Comparison of ENCODE assay signal across 1 cellular context in genomic region chr20:31720486-31721407, GRCh38.
A peak's percentile ranks its signal among the peaks of the same experiment; 100 is the strongest.
TF ChIP-seq lines count a peak whose summit lies in the region.

No MANE protein-coding gene starts in this region.

TF ChIP-seq in HepG2, 621 proteins besides CTCF, POLR2A, EP300 and RAD21 (continued from another document and continues in another):
- TF ChIP-seq MYPOP (CRISPR knock-in tag; IDR thresholded peaks at IDR 0.05) (peak; percentile 81), ZBTB39 (CRISPR knock-in tag; IDR thresholded peaks at IDR 0.05) (peak; percentile 95; the same call in 1 of the 2 replicates), RBAK (CRISPR knock-in tag; IDR thresholded peaks at IDR 0.05) (peak; percentile 62; the same call in 1 of the 2 replicates), CSRNP1 (CRISPR knock-in tag; IDR thresholded peaks at IDR 0.05) (peak; percentile 86), NR0B2 (CRISPR knock-in tag; IDR thresholded peaks at IDR 0.05) (peak; percentile 78), ZKSCAN5 (CRISPR knock-in tag; IDR thresholded peaks at IDR 0.05) (0 out of 2 replicates have a peak, but pooled peaks have one; percentile 69), ZNF317 (CRISPR knock-in tag; IDR thresholded peaks at IDR 0.05) (peak; percentile 43; the same call in 1 of the 2 replicates), ZSCAN31 (CRISPR knock-in tag; IDR thresholded peaks at IDR 0.05; ENCODE audit: low read depth) (peak; percentile 91), KLF15 (CRISPR knock-in tag; IDR thresholded peaks at IDR 0.05; ENCODE audit: borderline replicate concordance) (no peak), CREB3 (CRISPR knock-in tag; IDR thresholded peaks at IDR 0.05) (no peak), KAT2B (IDR thresholded peaks at IDR 0.05; ENCODE audit: borderline replicate concordance, low read depth, low read length) (no peak; the same call in 1 of the 2 replicates), ZNF619 (CRISPR knock-in tag; IDR thresholded peaks at IDR 0.05) (peak; percentile 66; the same call in 1 of the 2 replicates), HES4 (CRISPR knock-in tag; IDR thresholded peaks at IDR 0.05; ENCODE audit: borderline replicate concordance) (0 out of 2 replicates have a peak, but pooled peaks have one; percentile 18), CCAR2 (optimal IDR thresholded peaks at IDR 0.05; ENCODE audit: low read depth, low read length) (no peak), GTF2F1 (IDR thresholded peaks at IDR 0.05; ENCODE audit: low read length) (no peak), ETV6 (CRISPR knock-in tag; conservative IDR thresholded peaks at IDR 0.05) (peak; percentile 76), ZSCAN25 (CRISPR knock-in tag; IDR thresholded peaks at IDR 0.05) (peak; percentile 69), ZNF775 (CRISPR knock-in tag; IDR thresholded peaks at IDR 0.05; ENCODE audit: borderline replicate concordance) (peak; percentile 93), GABPB1 (CRISPR knock-in tag; IDR thresholded peaks at IDR 0.05) (no peak; the same call in 1 of the 2 replicates), SNAPC2 (CRISPR knock-in tag; IDR thresholded peaks at IDR 0.05) (peak; percentile 19; the same call in 1 of the 2 replicates), KLF6 (CRISPR knock-in tag; IDR thresholded peaks at IDR 0.05) (peak; percentile 48; the same call in 1 of the 2 replicates), ZNF577 (CRISPR knock-in tag; IDR thresholded peaks at IDR 0.05; ENCODE audit: borderline replicate concordance, low read depth) (no peak), ZSCAN22 (CRISPR knock-in tag; IDR thresholded peaks at IDR 0.05) (no peak)
- TF ChIP-seq, protein P1, sequence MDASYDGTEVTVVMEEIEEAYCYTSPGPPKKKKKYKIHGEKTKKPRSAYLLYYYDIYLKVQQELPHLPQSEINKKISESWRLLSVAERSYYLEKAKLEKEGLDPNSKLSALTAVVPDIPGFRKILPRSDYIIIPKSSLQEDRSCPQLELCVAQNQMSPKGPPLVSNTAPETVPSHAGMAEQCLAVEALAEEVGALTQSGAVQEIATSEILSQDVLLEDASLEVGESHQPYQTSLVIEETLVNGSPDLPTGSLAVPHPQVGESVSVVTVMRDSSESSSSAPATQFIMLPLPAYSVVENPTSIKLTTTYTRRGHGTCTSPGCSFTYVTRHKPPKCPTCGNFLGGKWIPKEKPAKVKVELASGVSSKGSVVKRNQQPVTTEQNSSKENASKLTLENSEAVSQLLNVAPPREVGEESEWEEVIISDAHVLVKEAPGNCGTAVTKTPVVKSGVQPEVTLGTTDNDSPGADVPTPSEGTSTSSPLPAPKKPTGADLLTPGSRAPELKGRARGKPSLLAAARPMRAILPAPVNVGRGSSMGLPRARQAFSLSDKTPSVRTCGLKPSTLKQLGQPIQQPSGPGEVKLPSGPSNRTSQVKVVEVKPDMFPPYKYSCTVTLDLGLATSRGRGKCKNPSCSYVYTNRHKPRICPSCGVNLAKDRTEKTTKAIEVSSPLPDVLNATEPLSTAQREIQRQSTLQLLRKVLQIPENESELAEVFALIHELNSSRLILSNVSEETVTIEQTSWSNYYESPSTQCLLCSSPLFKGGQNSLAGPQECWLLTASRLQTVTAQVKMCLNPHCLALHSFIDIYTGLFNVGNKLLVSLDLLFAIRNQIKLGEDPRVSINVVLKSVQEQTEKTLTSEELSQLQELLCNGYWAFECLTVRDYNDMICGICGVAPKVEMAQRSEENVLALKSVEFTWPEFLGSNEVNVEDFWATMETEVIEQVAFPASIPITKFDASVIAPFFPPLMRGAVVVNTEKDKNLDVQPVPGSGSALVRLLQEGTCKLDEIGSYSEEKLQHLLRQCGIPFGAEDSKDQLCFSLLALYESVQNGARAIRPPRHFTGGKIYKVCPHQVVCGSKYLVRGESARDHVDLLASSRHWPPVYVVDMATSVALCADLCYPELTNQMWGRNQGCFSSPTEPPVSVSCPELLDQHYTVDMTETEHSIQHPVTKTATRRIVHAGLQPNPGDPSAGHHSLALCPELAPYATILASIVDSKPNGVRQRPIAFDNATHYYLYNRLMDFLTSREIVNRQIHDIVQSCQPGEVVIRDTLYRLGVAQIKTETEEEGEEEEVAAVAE (CRISPR knock-in tag; IDR thresholded peaks at IDR 0.05; ENCODE audit: borderline replicate concordance), result peak; percentile 73
- TF ChIP-seq, protein P2, sequence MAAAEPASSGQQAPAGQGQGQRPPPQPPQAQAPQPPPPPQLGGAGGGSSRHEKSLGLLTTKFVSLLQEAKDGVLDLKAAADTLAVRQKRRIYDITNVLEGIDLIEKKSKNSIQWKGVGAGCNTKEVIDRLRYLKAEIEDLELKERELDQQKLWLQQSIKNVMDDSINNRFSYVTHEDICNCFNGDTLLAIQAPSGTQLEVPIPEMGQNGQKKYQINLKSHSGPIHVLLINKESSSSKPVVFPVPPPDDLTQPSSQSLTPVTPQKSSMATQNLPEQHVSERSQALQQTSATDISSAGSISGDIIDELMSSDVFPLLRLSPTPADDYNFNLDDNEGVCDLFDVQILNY (CRISPR knock-in tag; conservative IDR thresholded peaks at IDR 0.05), result no peak; the same call in 1 of the 2 replicates
- TF ChIP-seq, protein P3, sequence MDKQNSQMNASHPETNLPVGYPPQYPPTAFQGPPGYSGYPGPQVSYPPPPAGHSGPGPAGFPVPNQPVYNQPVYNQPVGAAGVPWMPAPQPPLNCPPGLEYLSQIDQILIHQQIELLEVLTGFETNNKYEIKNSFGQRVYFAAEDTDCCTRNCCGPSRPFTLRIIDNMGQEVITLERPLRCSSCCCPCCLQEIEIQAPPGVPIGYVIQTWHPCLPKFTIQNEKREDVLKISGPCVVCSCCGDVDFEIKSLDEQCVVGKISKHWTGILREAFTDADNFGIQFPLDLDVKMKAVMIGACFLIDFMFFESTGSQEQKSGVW (CRISPR knock-in tag; IDR thresholded peaks at IDR 0.05; ENCODE audit: borderline replicate concordance), result no peak
- TF ChIP-seq, protein P4, sequence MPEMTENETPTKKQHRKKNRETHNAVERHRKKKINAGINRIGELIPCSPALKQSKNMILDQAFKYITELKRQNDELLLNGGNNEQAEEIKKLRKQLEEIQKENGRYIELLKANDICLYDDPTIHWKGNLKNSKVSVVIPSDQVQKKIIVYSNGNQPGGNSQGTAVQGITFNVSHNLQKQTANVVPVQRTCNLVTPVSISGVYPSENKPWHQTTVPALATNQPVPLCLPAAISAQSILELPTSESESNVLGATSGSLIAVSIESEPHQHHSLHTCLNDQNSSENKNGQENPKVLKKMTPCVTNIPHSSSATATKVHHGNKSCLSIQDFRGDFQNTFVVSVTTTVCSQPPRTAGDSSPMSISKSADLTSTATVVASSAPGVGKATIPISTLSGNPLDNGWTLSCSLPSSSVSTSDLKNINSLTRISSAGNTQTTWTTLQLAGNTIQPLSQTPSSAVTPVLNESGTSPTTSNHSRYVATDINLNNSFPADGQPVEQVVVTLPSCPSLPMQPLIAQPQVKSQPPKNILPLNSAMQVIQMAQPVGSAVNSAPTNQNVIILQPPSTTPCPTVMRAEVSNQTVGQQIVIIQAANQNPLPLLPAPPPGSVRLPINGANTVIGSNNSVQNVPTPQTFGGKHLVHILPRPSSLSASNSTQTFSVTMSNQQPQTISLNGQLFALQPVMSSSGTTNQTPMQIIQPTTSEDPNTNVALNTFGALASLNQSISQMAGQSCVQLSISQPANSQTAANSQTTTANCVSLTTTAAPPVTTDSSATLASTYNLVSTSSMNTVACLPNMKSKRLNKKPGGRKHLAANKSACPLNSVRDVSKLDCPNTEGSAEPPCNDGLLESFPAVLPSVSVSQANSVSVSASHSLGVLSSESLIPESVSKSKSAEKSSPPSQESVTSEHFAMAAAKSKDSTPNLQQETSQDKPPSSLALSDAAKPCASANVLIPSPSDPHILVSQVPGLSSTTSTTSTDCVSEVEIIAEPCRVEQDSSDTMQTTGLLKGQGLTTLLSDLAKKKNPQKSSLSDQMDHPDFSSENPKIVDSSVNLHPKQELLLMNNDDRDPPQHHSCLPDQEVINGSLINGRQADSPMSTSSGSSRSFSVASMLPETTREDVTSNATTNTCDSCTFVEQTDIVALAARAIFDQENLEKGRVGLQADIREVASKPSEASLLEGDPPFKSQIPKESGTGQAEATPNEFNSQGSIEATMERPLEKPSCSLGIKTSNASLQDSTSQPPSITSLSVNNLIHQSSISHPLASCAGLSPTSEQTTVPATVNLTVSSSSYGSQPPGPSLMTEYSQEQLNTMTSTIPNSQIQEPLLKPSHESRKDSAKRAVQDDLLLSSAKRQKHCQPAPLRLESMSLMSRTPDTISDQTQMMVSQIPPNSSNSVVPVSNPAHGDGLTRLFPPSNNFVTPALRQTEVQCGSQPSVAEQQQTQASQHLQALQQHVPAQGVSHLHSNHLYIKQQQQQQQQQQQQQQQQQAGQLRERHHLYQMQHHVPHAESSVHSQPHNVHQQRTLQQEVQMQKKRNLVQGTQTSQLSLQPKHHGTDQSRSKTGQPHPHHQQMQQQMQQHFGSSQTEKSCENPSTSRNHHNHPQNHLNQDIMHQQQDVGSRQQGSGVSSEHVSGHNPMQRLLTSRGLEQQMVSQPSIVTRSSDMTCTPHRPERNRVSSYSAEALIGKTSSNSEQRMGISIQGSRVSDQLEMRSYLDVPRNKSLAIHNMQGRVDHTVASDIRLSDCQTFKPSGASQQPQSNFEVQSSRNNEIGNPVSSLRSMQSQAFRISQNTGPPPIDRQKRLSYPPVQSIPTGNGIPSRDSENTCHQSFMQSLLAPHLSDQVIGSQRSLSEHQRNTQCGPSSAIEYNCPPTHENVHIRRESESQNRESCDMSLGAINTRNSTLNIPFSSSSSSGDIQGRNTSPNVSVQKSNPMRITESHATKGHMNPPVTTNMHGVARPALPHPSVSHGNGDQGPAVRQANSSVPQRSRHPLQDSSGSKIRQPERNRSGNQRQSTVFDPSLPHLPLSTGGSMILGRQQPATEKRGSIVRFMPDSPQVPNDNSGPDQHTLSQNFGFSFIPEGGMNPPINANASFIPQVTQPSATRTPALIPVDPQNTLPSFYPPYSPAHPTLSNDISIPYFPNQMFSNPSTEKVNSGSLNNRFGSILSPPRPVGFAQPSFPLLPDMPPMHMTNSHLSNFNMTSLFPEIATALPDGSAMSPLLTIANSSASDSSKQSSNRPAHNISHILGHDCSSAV (CRISPR knock-in tag; IDR thresholded peaks at IDR 0.05; ENCODE audit: borderline replicate concordance), result no peak
- TF ChIP-seq, protein P5, sequence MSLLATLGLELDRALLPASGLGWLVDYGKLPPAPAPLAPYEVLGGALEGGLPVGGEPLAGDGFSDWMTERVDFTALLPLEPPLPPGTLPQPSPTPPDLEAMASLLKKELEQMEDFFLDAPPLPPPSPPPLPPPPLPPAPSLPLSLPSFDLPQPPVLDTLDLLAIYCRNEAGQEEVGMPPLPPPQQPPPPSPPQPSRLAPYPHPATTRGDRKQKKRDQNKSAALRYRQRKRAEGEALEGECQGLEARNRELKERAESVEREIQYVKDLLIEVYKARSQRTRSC (CRISPR knock-in tag; IDR thresholded peaks at IDR 0.05; ENCODE audit: low read depth), result no peak
- TF ChIP-seq, protein P6, sequence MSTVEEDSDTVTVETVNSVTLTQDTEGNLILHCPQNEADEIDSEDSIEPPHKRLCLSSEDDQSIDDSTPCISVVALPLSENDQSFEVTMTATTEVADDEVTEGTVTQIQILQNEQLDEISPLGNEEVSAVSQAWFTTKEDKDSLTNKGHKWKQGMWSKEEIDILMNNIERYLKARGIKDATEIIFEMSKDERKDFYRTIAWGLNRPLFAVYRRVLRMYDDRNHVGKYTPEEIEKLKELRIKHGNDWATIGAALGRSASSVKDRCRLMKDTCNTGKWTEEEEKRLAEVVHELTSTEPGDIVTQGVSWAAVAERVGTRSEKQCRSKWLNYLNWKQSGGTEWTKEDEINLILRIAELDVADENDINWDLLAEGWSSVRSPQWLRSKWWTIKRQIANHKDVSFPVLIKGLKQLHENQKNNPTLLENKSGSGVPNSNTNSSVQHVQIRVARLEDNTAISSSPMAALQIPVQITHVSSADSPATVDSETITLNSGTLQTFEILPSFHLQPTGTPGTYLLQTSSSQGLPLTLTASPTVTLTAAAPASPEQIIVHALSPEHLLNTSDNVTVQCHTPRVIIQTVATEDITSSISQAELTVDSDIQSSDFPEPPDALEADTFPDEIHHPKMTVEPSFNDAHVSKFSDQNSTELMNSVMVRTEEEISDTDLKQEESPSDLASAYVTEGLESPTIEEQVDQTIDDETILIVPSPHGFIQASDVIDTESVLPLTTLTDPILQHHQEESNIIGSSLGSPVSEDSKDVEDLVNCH (CRISPR knock-in tag; IDR thresholded peaks at IDR 0.05), result no peak
